9 cellular contexts compared by ENCODE assay signal in the genomic region with DNA sequence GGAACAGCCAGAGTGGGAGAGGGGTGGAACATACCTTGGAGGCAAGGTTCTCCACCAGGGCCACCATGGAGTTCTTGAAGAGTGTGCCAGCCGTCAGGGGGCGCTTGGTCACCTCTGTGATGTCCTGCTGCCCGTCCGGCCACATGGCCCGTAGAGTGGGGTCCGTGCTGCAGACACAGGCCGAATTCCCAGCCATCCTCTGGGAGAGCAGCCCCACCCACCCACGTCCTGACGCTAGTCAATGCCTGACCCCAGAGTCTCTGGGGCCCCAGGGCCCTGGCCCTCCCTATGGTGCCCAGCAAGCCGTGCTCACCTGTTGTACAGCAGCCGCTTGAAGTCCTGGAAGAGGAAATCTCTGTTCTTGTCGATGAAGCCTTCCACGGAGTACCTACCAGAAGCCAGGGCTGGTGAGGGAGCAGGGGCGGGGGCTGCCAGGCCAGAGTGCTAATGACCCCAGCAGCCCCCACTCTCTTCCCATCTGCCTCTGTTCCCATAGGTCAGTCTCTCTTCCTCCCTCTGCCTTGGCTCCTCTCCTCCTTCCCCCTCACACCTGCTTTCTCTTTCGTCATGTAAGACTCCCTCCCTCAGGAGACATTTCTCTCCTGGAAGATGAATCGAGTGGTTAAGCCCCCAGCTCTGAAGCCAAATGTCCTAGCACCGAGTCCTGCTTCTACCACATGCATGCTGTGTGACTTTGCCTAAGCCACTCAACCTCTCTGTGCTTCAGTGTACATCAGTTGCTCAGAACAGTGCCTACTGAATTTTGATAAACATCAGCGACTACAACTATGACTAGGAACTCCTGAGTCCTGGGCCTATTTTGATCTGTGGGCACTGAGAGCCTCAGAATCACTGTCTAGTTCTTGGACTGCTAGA. TPM values are rescaled to one million over a fixed set of nuclear protein-coding genes. Genes with fewer than 3 reads are reported as not detected.
DNase-seq lines count a peak whose midpoint lies in the region; ATAC-seq and TF ChIP-seq lines count a peak whose summit lies in the region.
"Had no signal": no experiment of that assay in that cellular context is flagged by ENCODE, and none has a peak within 500 bp of the region (broad histone marks: within the 10 kb centered on the region; RNA-seq: fewer than 3 reads in every experiment).

No MANE protein-coding gene starts in this region.

- no peak overlapping the region for H3K27ac ChIP-seq in naive thymus-derived CD4-positive, alpha-beta T cell (ENCODE audit: low read depth, low read length)
- H3K27ac ChIP-seq in prostate gland (no peak overlapping the region), A673 (ENCODE audit: low read depth, low read length, poor library complexity, severe bottlenecking) (no peak overlapping the region)

- H3K9me3 ChIP-seq in naive thymus-derived CD4-positive, alpha-beta T cell (ENCODE audit: control insufficient read depth in 2 of 3, low read length in 3 of 3), result no peaks in the 10 kb centered on the region
- H3K9me3 ChIP-seq in prostate gland (no peaks in the 10 kb centered on the region), A673 (ENCODE audit: low read depth, low read length, poor library complexity, severe bottlenecking) (no peaks in the 10 kb centered on the region)

- TF ChIP-seq CTCF in BJ (IDR thresholded peaks at IDR 0.05; ENCODE audit: insufficient read depth, low read depth, low read length) (peak; percentile 33; the same call in 1 of the 2 replicates), cardiac fibroblast (IDR thresholded peaks at IDR 0.05; ENCODE audit: low read depth, low read length) (peak; percentile 52), prostate gland (IDR thresholded peaks at IDR 0.05) (no peak), A673 (conservative IDR thresholded peaks at IDR 0.05; ENCODE audit: low read depth, low read length) (no peak)

- peak overlapping the region in 7 of 9 donors; percentile 21 to 75 (median 64) for H3K27ac Mint-ChIP-seq in naive thymus-derived CD4-positive, alpha-beta T cell

- 76% methylated on average over 18 of the region's 18 CpGs for WGBS in prostate gland

- H3K4me3 Mint-ChIP-seq in naive thymus-derived CD4-positive, alpha-beta T cell, result no peak overlapping the region

- peaks cover 0 to 23% (median 0%) of the 10 kb centered on the region in 5 donors for H3K36me3 Mint-ChIP-seq in naive thymus-derived CD4-positive, alpha-beta T cell

- no TSS peak for BruUV-seq in A673 (replicated peaks; lab: Mats Ljungman, UMichigan)

- no peak for TF ChIP-seq POLR2A in prostate gland (IDR thresholded peaks at IDR 0.05)

- H3K4me1 Mint-ChIP-seq in naive thymus-derived CD4-positive, alpha-beta T cell, result peaks cover 0 to 21% (median 3%) of the 10 kb centered on the region in 7 donors

- no peak for DNase-seq in BJ (ENCODE audit: low read depth)
- DNase-seq in HEK293T (ENCODE audit: extremely low spot score), result peak; percentile 36
- peak; percentile 40 to 50 for DNase-seq in cardiac fibroblast (ENCODE audit: low read depth in 2 of 2)
- DNase-seq in naive thymus-derived CD4-positive, alpha-beta T cell, result no peak
- no peak for DNase-seq in hepatic stellate cell (ENCODE audit: low spot score)
- DNase-seq in prostate gland (ENCODE audit: low spot score), result no peak
- no peak for DNase-seq in GM03348 (ENCODE audit: low spot score)
- DNase-seq in A673 (ENCODE audit: low spot score), result no peak
- DNase-seq: NK-92 treated with Interleukin-12 subunit alpha and Interleukin-12 subunit beta, amount 100 ng/mL, for 24 hours had no signal

- H3K27me3 ChIP-seq in BJ (ENCODE audit: control insufficient read depth, insufficient read depth, low read length) (no peaks in the 10 kb centered on the region), prostate gland (replicated peaks; ENCODE audit: insufficient read depth) (no peaks in the 10 kb centered on the region), A673 (replicated peaks; ENCODE audit: insufficient read depth, low read depth, low read length, poor library complexity) (peaks cover 6% of the 10 kb centered on the region)
- no peaks in the 10 kb centered on the region for H3K27me3 ChIP-seq in naive thymus-derived CD4-positive, alpha-beta T cell (ENCODE audit: control insufficient read depth in 2 of 2, insufficient read depth in 2 of 2, low read length in 2 of 2)

- H3K27me3 Mint-ChIP-seq in naive thymus-derived CD4-positive, alpha-beta T cell, result no peaks in the 10 kb centered on the region

- H3K4me1 ChIP-seq in naive thymus-derived CD4-positive, alpha-beta T cell (ENCODE audit: control insufficient read depth in 2 of 2, insufficient read depth in 2 of 2, low read length in 2 of 2), result no peaks in the 10 kb centered on the region
- H3K4me1 ChIP-seq in prostate gland (replicated peaks) (no peaks in the 10 kb centered on the region), A673 (ENCODE audit: insufficient read depth, low read length, poor library complexity, severe bottlenecking) (no peaks in the 10 kb centered on the region)

- H3K36me3 ChIP-seq in BJ (ENCODE audit: control insufficient read depth, insufficient read depth, low read length) (no peaks in the 10 kb centered on the region), prostate gland (no peaks in the 10 kb centered on the region), A673 (ENCODE audit: insufficient read depth, low read length, poor library complexity, severe bottlenecking) (no peaks in the 10 kb centered on the region)
- peaks cover 5 to 84% (median 9%) of the 10 kb centered on the region in 3 experiments for H3K36me3 ChIP-seq in naive thymus-derived CD4-positive, alpha-beta T cell (ENCODE audit: control insufficient read depth in 2 of 3, insufficient read depth in 3 of 3, low read length in 3 of 3)

- intact Hi-C loops in naive thymus-derived CD4-positive, alpha-beta T cell (cut with micrococcal nuclease), result no loop called here
- intact Hi-C loops in prostate gland (cut with DNase I) (no loop called here), A673 (cut with micrococcal nuclease; ENCODE audit: unreplicated experiment) (no loop called here)

- no peak overlapping the region for H3K4me3 ChIP-seq in BJ (ENCODE audit: low read depth, low read length)
- no peak overlapping the region for H3K4me3 ChIP-seq in cardiac fibroblast (replicated peaks in 1 of 2; ENCODE audit: low read depth in 2 of 2, low read length in 2 of 2)
- H3K4me3 ChIP-seq in naive thymus-derived CD4-positive, alpha-beta T cell (ENCODE audit: low read length), result no peak overlapping the region
- no peak overlapping the region for H3K4me3 ChIP-seq in prostate gland
- no peak overlapping the region for H3K4me3 ChIP-seq in A673 (ENCODE audit: low read depth, low read length, poor library complexity, severe bottlenecking)

- CTCF ChIA-PET in BJ (lab: Yijun Ruan, JAX) (interaction anchor here (1.0 to 8.7 kb wide), 2 partner anchors 168 kb away, joined by 4 to 143 read pairs; no protein-coding TSS in a partner anchor), HEK293T (lab: Yijun Ruan, JAX) (no interaction called here), A673 (lab: Charles Lee) (no interaction called here)
- CTCF ChIA-PET in naive thymus-derived CD4-positive, alpha-beta T cell (lab: Charles Lee), result no interaction called here

- peaks cover 0 to 1% (median 0%) of the 10 kb centered on the region in 11 donors for H3K9me3 Mint-ChIP-seq in naive thymus-derived CD4-positive, alpha-beta T cell

- POLR2A ChIA-PET in BJ (lab: Charles Lee) (no interaction called here), HEK293T (lab: Yijun Ruan, JAX) (no interaction called here), A673 (lab: Charles Lee; ENCODE audit: low non-redundant PET) (no interaction called here)
- POLR2A ChIA-PET in naive thymus-derived CD4-positive, alpha-beta T cell (lab: Charles Lee), result no interaction called here

- no peak for ATAC-seq in naive thymus-derived CD4-positive, alpha-beta T cell

TF ChIP-seq in HEK293T, 16 proteins besides CTCF, POLR2A, EP300 and RAD21:
- TF ChIP-seq TARDBP (IDR thresholded peaks at IDR 0.05) (no peak), L3MBTL2 (conservative IDR thresholded peaks at IDR 0.05) (0 out of 2 replicates have a peak, but pooled peaks have one; percentile 9), FOXM1 (IDR thresholded peaks at IDR 0.05; ENCODE audit: borderline replicate concordance) (no peak)

RNA-seq across cellular contexts. Expression of gene MYO1G, which starts 11.0 kb away (rescaled TPM):
- 0.02 TPM in 1 of 2 replicates, not detected in the other for polyA plus RNA-seq in BJ (2011; rRNA removed)
- polyA minus RNA-seq in BJ (2011; rRNA and poly(A)+ RNA removed), result 0.14 and 0.15 TPM in 2 replicates
- total RNA-seq in naive thymus-derived CD4-positive, alpha-beta T cell, result 100 to 1,000 TPM in 3 of 5 experiments, 10 to 100 TPM in 2; 29.2 to 385 (median 107) TPM
- polyA plus RNA-seq in naive thymus-derived CD4-positive, alpha-beta T cell, result 10 to 100 TPM; 51.1 to 76.0 TPM
- total RNA-seq in prostate gland (1 to 10 TPM; 1.9 to 2.7 TPM), A673 (2021) (0.17 and 0.20 TPM in 2 replicates)

RNA-seq across cellular contexts. Expression of gene CCM2, which starts 32.2 kb away (rescaled TPM):
- 25.8 and 48.2 TPM in 2 replicates for polyA plus RNA-seq in BJ (2011; rRNA removed)
- 44.5 and 64.7 TPM in 2 replicates for polyA minus RNA-seq in BJ (2011; rRNA and poly(A)+ RNA removed)
- total RNA-seq in naive thymus-derived CD4-positive, alpha-beta T cell, result 100 to 1,000 TPM in 3 of 5 experiments, 10 to 100 TPM in 2; 80.4 to 200 (median 119) TPM
- 100 to 1,000 TPM in 1 of 2 donors, 10 to 100 TPM in 1; 75.9 to 123 TPM for polyA plus RNA-seq in naive thymus-derived CD4-positive, alpha-beta T cell
- total RNA-seq in prostate gland, result 10 to 100 TPM; 30.0 to 83.6 TPM
- total RNA-seq in A673 (2021), result 35.2 and 36.0 TPM in 2 replicates

Comparison
In these comparisons a context has a peak if more than half of its experiments do, and no peak if none do; other contexts are left out.
1. DNase-seq: peak in HEK293T (single experiment) and cardiac fibroblast (2 of 2); none in BJ (single experiment), naive thymus-derived CD4-positive, alpha-beta T cell (0 of 9), hepatic stellate cell (single experiment), prostate gland (single experiment), GM03348 (single experiment) and A673 (single experiment).
2. CTCF ChIP-seq: peak in BJ (single experiment) and cardiac fibroblast (single experiment); none in prostate gland (0 of 4) and A673 (single experiment).
3. RNA of gene MYO1G, which starts 11.0 kb away (total RNA-seq): 29.2 to 385 TPM in naive thymus-derived CD4-positive, alpha-beta T cell; 1.9 to 2.7 TPM in prostate gland and 0.17 to 0.20 TPM in A673; every median in the first group is over 4 times any median in the second.